In the genomic region with DNA sequence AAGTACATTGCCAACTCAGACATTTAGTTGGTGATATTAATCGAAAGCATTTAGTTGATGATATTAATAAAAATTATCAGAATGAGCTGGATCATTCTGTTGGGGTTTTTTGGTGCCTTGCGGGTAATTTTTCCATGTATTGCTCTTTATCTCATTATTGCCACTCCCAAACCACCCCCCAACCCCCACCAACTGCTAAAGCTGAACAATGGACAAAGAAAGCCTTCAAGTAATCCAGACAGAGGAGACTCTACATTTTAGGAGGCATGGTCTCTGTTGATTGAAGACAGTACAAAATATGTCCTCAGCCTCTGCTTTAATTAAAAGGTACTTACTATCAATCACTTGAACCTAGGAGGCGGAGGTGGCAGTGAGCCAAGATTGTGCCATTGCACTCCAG, we compare ENCODE assay signal across 18 cellular contexts.
"Had no signal": no experiment of that assay in that cellular context is flagged by ENCODE, and none has a peak within 500 bp of the region (broad histone marks: within the 10 kb centered on the region; RNA-seq: fewer than 3 reads in every experiment).

No MANE protein-coding gene starts in this region.

- ATAC-seq: effector memory CD8-positive, alpha-beta T cell; foreskin keratinocyte; heart left ventricle; psoas muscle; right lobe of liver; stimulated activated effector memory CD8-positive, alpha-beta T cell treated with anti-CD3 and anti-CD28 coated beads, Interleukin-12 subunit alpha, Interleukin-12 subunit beta, amount 100 ng/mL, for 72 hours; stimulated activated naive CD8-positive, alpha-beta T cell treated with anti-CD3 and anti-CD28 coated beads, Interleukin-15, Interleukin-2, amounts not matched to agents 100 U/mL and 50 U/mL, for 24 hours had no signal

- DNase-seq: effector memory CD8-positive, alpha-beta T cell; foreskin keratinocyte; heart left ventricle; hippocampal formation; kidney glomerular epithelial cell; mesendoderm; naive B cell; nephron progenitor cell; psoas muscle; retina; right lobe of liver; stimulated activated CD4-positive, alpha-beta T cell treated with anti-CD3 and anti-CD28 coated beads, Interleukin-4, amount 100 ng/mL, for 1 hour; stimulated activated CD8-positive, alpha-beta memory T cell treated with anti-CD3 and anti-CD28 coated beads, Interleukin-4, amount 100 ng/mL, for 48 hours; stimulated activated naive CD8-positive, alpha-beta T cell treated with anti-CD3 and anti-CD28 coated beads, Interleukin-15, Interleukin-2, amounts not matched to agents 100 U/mL and 50 U/mL, for 24 hours; tibial artery; upper lobe of left lung; uterus had no signal
